1 cellular context compared by ENCODE assay signal in genomic region chr17:47866941-47867340, GRCh38.
TF ChIP-seq lines count a peak whose summit lies in the region.

No MANE protein-coding gene starts in this region.

TF ChIP-seq in K562, 482 proteins besides CTCF, POLR2A, EP300 and RAD21 (continued from another document and continues in another):
- TF ChIP-seq DLX4 (CRISPR knock-in tag; IDR thresholded peaks at IDR 0.05): no peak
- peak; percentile 92 for TF ChIP-seq NEUROD1 (IDR thresholded peaks at IDR 0.05; ENCODE audit: borderline replicate concordance, low read depth, low read length, partially characterized antibody)
- TF ChIP-seq SREBF1 (IDR thresholded peaks at IDR 0.05; ENCODE audit: borderline replicate concordance, low read depth, low read length): no peak
- TF ChIP-seq EGR1 (conservative IDR thresholded peaks at IDR 0.05): peak; percentile 66
- TF ChIP-seq ELF1 (tag; IDR thresholded peaks at IDR 0.05): no peak
- peak; percentile 98 for TF ChIP-seq ATF3 (IDR thresholded peaks at IDR 0.05)
- TF ChIP-seq ATF3 (CRISPR knock-in tag; conservative IDR thresholded peaks at IDR 0.05): peak; percentile 98
- 0 out of 4 replicates have a peak, but pooled peaks of 1 of the 2 experiments have one; percentile 40 for TF ChIP-seq ETV6 (IDR thresholded peaks at IDR 0.05; ENCODE audit: borderline replicate concordance in 1 of 2, low read depth in 2 of 2, low read length in 1 of 2)
- TF ChIP-seq ETV6 (CRISPR knock-in tag; IDR thresholded peaks at IDR 0.05; ENCODE audit: borderline replicate concordance): no peak
- peak in 1 of 2 experiments; percentile 96; a peak in 2 of 4 replicates for TF ChIP-seq ZMIZ1 (IDR thresholded peaks at IDR 0.05; ENCODE audit: low read depth in 2 of 2, low read length in 2 of 2)
- TF ChIP-seq BRD4 (IDR thresholded peaks at IDR 0.05): no peak
- TF ChIP-seq LCOR (CRISPR knock-in tag; IDR thresholded peaks at IDR 0.05): peak; percentile 96
- TF ChIP-seq ARID2 (IDR thresholded peaks at IDR 0.05): no peak
- peak; percentile 97 for TF ChIP-seq FOXM1 (IDR thresholded peaks at IDR 0.05; ENCODE audit: low read depth)
- TF ChIP-seq FOXM1 (CRISPR knock-in tag; IDR thresholded peaks at IDR 0.05; ENCODE audit: low read depth): no peak
- no peak for TF ChIP-seq FOXJ3 (CRISPR knock-in tag; IDR thresholded peaks at IDR 0.05)
- TF ChIP-seq ZBTB26 (CRISPR knock-in tag; IDR thresholded peaks at IDR 0.05): peak; percentile 78; the same call in 1 of the 2 replicates
- no peak for TF ChIP-seq RBM17 (IDR thresholded peaks at IDR 0.05; ENCODE audit: borderline replicate concordance, low read depth, low read length)
- TF ChIP-seq TCF15 (CRISPR knock-in tag; IDR thresholded peaks at IDR 0.05): no peak
- no peak for TF ChIP-seq ZNF232 (CRISPR knock-in tag; IDR thresholded peaks at IDR 0.05)
- no peak for TF ChIP-seq SMC3 (conservative IDR thresholded peaks at IDR 0.05; ENCODE audit: insufficient read depth, low read depth, low read length)
- peak in 1 of 2 experiments; percentile 93; a peak in 2 of 4 replicates for TF ChIP-seq HDAC1 (IDR thresholded peaks at IDR 0.05)
- TF ChIP-seq PKNOX1 (IDR thresholded peaks at IDR 0.05): peak; percentile 96
- TF ChIP-seq TCF3 (CRISPR knock-in tag; IDR thresholded peaks at IDR 0.05): peak; percentile 100
- no peak for TF ChIP-seq FOXJ2 (tag; IDR thresholded peaks at IDR 0.05)
- TF ChIP-seq RB1 (IDR thresholded peaks at IDR 0.05; ENCODE audit: low read depth): peak; percentile 82
- TF ChIP-seq RCOR1 (IDR thresholded peaks at IDR 0.05; ENCODE audit: borderline replicate concordance in 1 of 2, low read depth in 2 of 2, low read length in 2 of 2): peak in 1 of 2 experiments; percentile 97; a peak in 2 of 4 replicates
- peak; percentile 72; the same call in 1 of the 2 replicates for TF ChIP-seq ATF4 (CRISPR knock-in tag; IDR thresholded peaks at IDR 0.05)
- TF ChIP-seq TBL1XR1 (IDR thresholded peaks at IDR 0.05; ENCODE audit: low read length in 2 of 2): peak; percentile 93 to 98
- TF ChIP-seq RUNX1 (IDR thresholded peaks at IDR 0.05; ENCODE audit: low read depth): peak; percentile 87; the same call in 1 of the 2 replicates
- peak; percentile 97 for TF ChIP-seq ZNF197 (CRISPR knock-in tag; IDR thresholded peaks at IDR 0.05; ENCODE audit: low read depth)
- no peak for TF ChIP-seq ETS2 (tag; IDR thresholded peaks at IDR 0.05; ENCODE audit: borderline replicate concordance, poor library complexity, severe bottlenecking)
- peak; percentile 100 for TF ChIP-seq CREB1 (IDR thresholded peaks at IDR 0.05)
- TF ChIP-seq CREB1 (CRISPR knock-in tag; IDR thresholded peaks at IDR 0.05): peak; percentile 96
- peak; percentile 99 for TF ChIP-seq ZNF584 (CRISPR knock-in tag; IDR thresholded peaks at IDR 0.05; ENCODE audit: low read depth)
- no peak for TF ChIP-seq NFE2L1 (tag; IDR thresholded peaks at IDR 0.05; ENCODE audit: borderline replicate concordance, low read depth)
- no peak for TF ChIP-seq ILK (tag; IDR thresholded peaks at IDR 0.05; ENCODE audit: borderline replicate concordance, low read depth)
- TF ChIP-seq RBM34 (IDR thresholded peaks at IDR 0.05; ENCODE audit: borderline replicate concordance, insufficient read depth, low read length): no peak
- TF ChIP-seq HBP1 (CRISPR knock-in tag; IDR thresholded peaks at IDR 0.05): no peak
- no peak for TF ChIP-seq RHOXF2B (CRISPR knock-in tag; conservative IDR thresholded peaks at IDR 0.05)
- peak; percentile 98 for TF ChIP-seq JUN (IDR thresholded peaks at IDR 0.05; ENCODE audit: borderline replicate concordance, low read depth, low read length)
- peak; percentile 82; the same call in 1 of the 2 replicates for TF ChIP-seq JUN (CRISPR knock-in tag; IDR thresholded peaks at IDR 0.05; ENCODE audit: borderline replicate concordance)
- no peak for TF ChIP-seq MBD1 (CRISPR knock-in tag; IDR thresholded peaks at IDR 0.05)
- peak in 1 of 2 experiments; percentile 96; a peak in 2 of 4 replicates for TF ChIP-seq NONO (IDR thresholded peaks at IDR 0.05; ENCODE audit: low read depth in 2 of 2, low read length in 1 of 2)
- no peak for TF ChIP-seq SIN3B (IDR thresholded peaks at IDR 0.05; ENCODE audit: low read depth)
- TF ChIP-seq SMAD1 (IDR thresholded peaks at IDR 0.05; ENCODE audit: low read depth, low read length, partially characterized antibody): peak; percentile 77
- TF ChIP-seq SUPT5H (IDR thresholded peaks at IDR 0.05): no peak
- TF ChIP-seq HLTF (IDR thresholded peaks at IDR 0.05): peak; percentile 93; the same call in 1 of the 2 replicates
- 0 out of 2 replicates have a peak, but pooled peaks have one; percentile 30 for TF ChIP-seq GABPB1 (CRISPR knock-in tag; IDR thresholded peaks at IDR 0.05)
- no peak for TF ChIP-seq PATZ1 (CRISPR knock-in tag; IDR thresholded peaks at IDR 0.05; ENCODE audit: borderline replicate concordance)
- peak; percentile 92 for TF ChIP-seq FOSL1 (tag; conservative IDR thresholded peaks at IDR 0.05)
- no peak for TF ChIP-seq ZNF121 (CRISPR knock-in tag; conservative IDR thresholded peaks at IDR 0.05)
- no peak for TF ChIP-seq CHCHD3 (CRISPR knock-in tag; IDR thresholded peaks at IDR 0.05)
- TF ChIP-seq ZBTB9 (CRISPR knock-in tag; IDR thresholded peaks at IDR 0.05): peak; percentile 97
